Comparison of ENCODE assay signal across 7 cellular contexts in the genomic region with DNA sequence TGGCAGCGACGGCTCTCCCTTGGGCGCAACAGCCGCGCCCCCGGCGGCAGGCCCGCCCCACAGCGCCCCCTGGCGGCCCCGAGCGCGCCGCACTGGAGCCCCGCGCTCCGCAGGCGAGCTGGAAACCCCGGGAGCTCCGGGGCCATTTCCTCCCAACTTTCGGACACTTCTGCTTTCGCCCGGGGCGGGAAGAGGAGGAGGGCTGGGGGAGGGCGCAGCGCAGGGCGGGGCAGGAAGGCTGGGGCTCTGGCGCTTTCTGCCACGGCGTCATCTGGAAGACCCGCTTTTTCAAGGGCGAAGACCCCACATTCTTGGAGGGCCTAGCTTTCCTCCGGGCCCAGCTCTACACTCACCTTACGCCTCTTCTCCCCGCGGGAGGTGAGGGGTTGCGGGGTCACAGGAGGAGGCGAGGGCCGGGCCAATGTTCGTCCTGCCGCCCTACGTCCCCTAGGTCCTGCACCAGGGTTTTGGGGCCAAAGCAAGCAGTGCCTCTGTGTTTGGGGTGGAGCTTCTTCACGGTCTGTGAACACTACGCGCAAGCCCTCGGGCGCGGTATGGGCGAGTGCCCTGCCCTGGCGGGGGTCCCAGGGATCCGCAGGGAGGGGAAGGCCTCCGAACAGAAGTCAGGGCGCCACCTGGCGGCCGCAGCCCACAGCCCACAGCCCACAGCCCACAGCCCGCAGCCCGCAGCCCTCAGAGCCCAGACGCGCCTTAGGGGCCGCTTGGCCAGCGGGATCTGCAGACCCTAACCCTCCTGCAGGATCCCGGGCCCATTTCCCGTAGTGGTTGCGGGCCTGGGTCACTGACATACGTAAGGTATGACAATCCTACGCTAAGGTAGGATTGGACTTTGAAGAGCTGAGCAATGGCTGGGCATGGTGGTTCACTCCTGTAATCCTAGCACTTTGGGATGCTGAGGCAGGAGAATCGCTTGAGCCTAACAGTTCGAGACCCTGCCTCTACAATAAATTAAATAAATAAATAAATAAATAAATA.
A peak's percentile ranks its signal among the peaks of the same experiment; 100 is the strongest.
DNase-seq lines count a peak whose midpoint lies in the region; ATAC-seq and TF ChIP-seq lines count a peak whose summit lies in the region.

No MANE protein-coding gene starts in this region.

- peak overlapping the region; percentile 72 for H3K4me3 ChIP-seq in astrocyte of the cerebellum (ENCODE audit: low read depth, low read length)
- H3K4me3 ChIP-seq in retinal pigment epithelial cell (ENCODE audit: low read length) = peak overlapping the region; percentile 86

- peak; percentile 73 for TF ChIP-seq CTCF in astrocyte of the cerebellum (IDR thresholded peaks at IDR 0.05; ENCODE audit: low read depth, low read length, missing control alignments)
- peak; percentile 76 for TF ChIP-seq CTCF in retinal pigment epithelial cell (conservative IDR thresholded peaks at IDR 0.05; ENCODE audit: low read depth, low read length)

- in situ Hi-C loops in astrocyte of the cerebellum (cut with HindIII; ENCODE audit: low sequenced_read_pairs) = loop anchor here (25.0 kb wide), 3 partner anchors 104 to 454 kb away; no protein-coding TSS in a partner anchor

- peak; percentile 87 for DNase-seq in NCI-H1694 treated with DMSO at 0.1 percent for 48 hours (lab: John Stamatoyannopoulos, UW)
- peak; percentile 72 for DNase-seq in T-helper 9 cell
- peak; percentile 85 for DNase-seq in astrocyte of the cerebellum (ENCODE audit: low read depth)
- DNase-seq in hippocampal formation (lab: John Stamatoyannopoulos, UW) = peak; percentile 55 to 79
- DNase-seq in retinal pigment epithelial cell (ENCODE audit: low read depth) = no peak

- ATAC-seq in GM18499 (IDR thresholded peaks at IDR 0.05; ENCODE audit: insufficient read depth, unreplicated experiment) = peak; percentile 50
- peak; percentile 90 for ATAC-seq in HG02943 (IDR thresholded peaks at IDR 0.05; ENCODE audit: low read depth, unreplicated experiment)
